ENCODE assay signal across 31 cellular contexts in genomic region chr1:78410643-78411042, GRCh38.
"Had no signal": no experiment of that assay in that cellular context is flagged by ENCODE, and none has a peak within 500 bp of the region (broad histone marks: within the 10 kb centered on the region; RNA-seq: fewer than 3 reads in every experiment).

No MANE protein-coding gene starts in this region.

- DNase-seq: hypothalamus; immature natural killer cell; kidney; left colon; left lung; lower lobe of right lung; mammary epithelial cell; mesenchymal stem cell; naive B cell; natural killer cell; nephron progenitor cell; occipital lobe; psoas muscle; right lobe of liver; stimulated activated CD4-positive, alpha-beta T cell treated with anti-CD3 and anti-CD28 coated beads, Interleukin-12 subunit alpha, Interleukin-12 subunit beta, amount 100 ng/mL, for 4 hours; stimulated activated CD4-positive, alpha-beta T cell treated with anti-CD3 and anti-CD28 coated beads, Interleukin-15, amount 100 ng/mL, for 24 hours; stimulated activated CD4-positive, alpha-beta T cell treated with anti-CD3 and anti-CD28 coated beads, Interleukin-2, amount 100 ng/mL, for 24 hours; stimulated activated CD4-positive, alpha-beta T cell treated with anti-CD3 and anti-CD28 coated beads, Interleukin-4, amount 100 ng/mL, for 1 hour; stimulated activated naive B cell treated with anti-CD40 and anti-IgM and Interleukin-4, amounts not matched to agents 10 μg/mL and 1 μg/mL and 100 μg/mL, for 72 hours; stimulated activated naive CD8-positive, alpha-beta T cell treated with anti-CD3 and anti-CD28 coated beads, Interleukin-15, Interleukin-2, amounts not matched to agents 100 U/mL and 50 U/mL, for 24 hours; stomach; testis; thyroid gland; transverse colon; upper lobe of left lung had no signal

- H3K27me3 ChIP-seq: left lung, neural progenitor cell, neutrophil, right atrium auricular region, right lobe of liver, stomach, testis, thyroid gland, transverse colon, upper lobe of left lung, vagina had no signal

- H3K4me2 ChIP-seq: neural progenitor cell had no signal

- H3K4me1 ChIP-seq: left lung, lower lobe of right lung, neural progenitor cell, parathyroid adenoma, psoas muscle, right atrium auricular region, right lobe of liver, stomach, testis, thyroid gland, transverse colon, upper lobe of left lung, vagina had no signal

- H3K9me3 ChIP-seq: neutrophil, psoas muscle, testis, thyroid gland, vagina had no signal

- H3K36me3 ChIP-seq: left lung, lower lobe of right lung, neural progenitor cell, neutrophil, right atrium auricular region, right lobe of liver, stomach, thyroid gland, transverse colon, upper lobe of left lung, vagina had no signal

- H3K27ac ChIP-seq: left lung, lower lobe of right lung, neural progenitor cell, neutrophil, parathyroid adenoma, psoas muscle, right atrium auricular region, right lobe of liver, skin epidermis, stomach, testis, thyroid gland, transverse colon, upper lobe of left lung, vagina had no signal

- H3K9ac ChIP-seq: neural progenitor cell, parathyroid adenoma had no signal

- H3K4me3 ChIP-seq: left lung, lower lobe of right lung, neural progenitor cell, psoas muscle, right atrium auricular region, right lobe of liver, skin epidermis, stomach, testis, thyroid gland, transverse colon, upper lobe of left lung, vagina had no signal

- ATAC-seq: left colon; left lung; lower lobe of right lung; natural killer cell; psoas muscle; right lobe of liver; stimulated activated naive B cell treated with anti-CD40 and anti-IgM and Interleukin-4, amounts not matched to agents 10 μg/mL and 1 μg/mL and 100 μg/mL, for 72 hours; stimulated activated naive CD8-positive, alpha-beta T cell treated with anti-CD3 and anti-CD28 coated beads, Interleukin-15, Interleukin-2, amounts not matched to agents 100 U/mL and 50 U/mL, for 24 hours had no signal

- H2AFZ ChIP-seq: neural progenitor cell, parathyroid adenoma had no signal

- H3K79me2 ChIP-seq: parathyroid adenoma had no signal
